In genomic region chr13:102913924-102914628, GRCh38 we compare ENCODE assay signal across 13 cellular contexts.
A peak's percentile ranks its signal among the peaks of the same experiment; 100 is the strongest.
DNase-seq lines count a peak whose midpoint lies in the region; ATAC-seq, FAIRE-seq and TF ChIP-seq lines count a peak whose summit lies in the region.
"Had no signal": no experiment of that assay in that cellular context is flagged by ENCODE, and none has a peak within 500 bp of the region (broad histone marks: within the 10 kb centered on the region; RNA-seq: fewer than 3 reads in every experiment).

No MANE protein-coding gene starts in this region.

- no peak for FAIRE-seq in K562 (lab: Jason Lieb, UNC)

- H4K20me1 ChIP-seq in K562 (replicated peaks; ENCODE audit: control insufficient read depth, insufficient read depth, low read length) (no peaks in the 10 kb centered on the region), Karpas-422 (ENCODE audit: insufficient read depth, low read depth, low read length) (no peaks in the 10 kb centered on the region)

- peaks cover 6% of the 10 kb centered on the region for H3K4me1 ChIP-seq in A673 (ENCODE audit: insufficient read depth, low read length, poor library complexity, severe bottlenecking)
- H3K4me1 ChIP-seq in K562 (replicated peaks in 1 of 2; ENCODE audit: control insufficient read depth in 2 of 2, insufficient read depth in 2 of 2, low read length in 2 of 2) = no peaks in the 10 kb centered on the region
- no peaks in the 10 kb centered on the region for H3K4me1 ChIP-seq in Karpas-422 (ENCODE audit: low read length)

- peak; percentile 79 for DNase-seq in A673 (ENCODE audit: low spot score)
- peak; percentile 50 for DNase-seq in M059J (ENCODE audit: low read depth)
- no peak for DNase-seq in K562 (ENCODE audit: extremely low read depth in 1 of 4, low spot score in 3 of 4)
- peak; percentile 32 for DNase-seq in inferior parietal cortex (ENCODE audit: extremely low spot score)
- DNase-seq in Karpas-422 = no peak
- DNase-seq: effector memory CD4-positive, alpha-beta T cell; immature natural killer cell; NCI-H526 treated with DMSO at 0.1 percent for 48 hours; nephron progenitor cell; stimulated activated naive B cell treated with anti-CD40 and anti-IgM and Interleukin-4, amounts not matched to agents 10 μg/mL and 1 μg/mL and 100 μg/mL, for 72 hours had no signal

- CTCF ChIA-PET in A673 (lab: Charles Lee) = no interaction called here
- CTCF ChIA-PET in K562 (lab: Yijun Ruan, JAX; ENCODE audit: low intra/inter-chr PET ratio) = no interaction called here

- H2AFZ ChIP-seq in K562 (ENCODE audit: low read depth, low read length) = no peak overlapping the region
- no peak overlapping the region for H2AFZ ChIP-seq in Karpas-422 (ENCODE audit: low read length)

- TF ChIP-seq RAD21 in K562 (CRISPR knock-in tag; conservative IDR thresholded peaks at IDR 0.05 in 1 of 2, IDR thresholded peaks at IDR 0.05 in 1 of 2) = no peak

- H3K36me3 ChIP-seq in A673 (ENCODE audit: insufficient read depth, low read length, poor library complexity, severe bottlenecking) = no peaks in the 10 kb centered on the region
- H3K36me3 ChIP-seq in K562 (ENCODE audit: control insufficient read depth, insufficient read depth, low read length) = no peaks in the 10 kb centered on the region
- no peaks in the 10 kb centered on the region for H3K36me3 ChIP-seq in Karpas-422 (ENCODE audit: insufficient read depth, low read length)

- no peak overlapping the region for H3K4me2 ChIP-seq in K562 (ENCODE audit: insufficient read depth, low read length)
- H3K4me2 ChIP-seq in Karpas-422 (ENCODE audit: low read depth, low read length, poor library complexity, severe bottlenecking) = no peak overlapping the region

- no peaks in the 10 kb centered on the region for H3K9me3 ChIP-seq in A673 (ENCODE audit: low read depth, low read length, poor library complexity, severe bottlenecking)
- H3K9me3 ChIP-seq in K562 (replicated peaks; ENCODE audit: control insufficient read depth, insufficient read depth, low read depth, low read length) = no peaks in the 10 kb centered on the region
- H3K9me3 ChIP-seq in Karpas-422 (ENCODE audit: low read length) = no peaks in the 10 kb centered on the region

- H3K4me3 ChIP-seq in A673 (ENCODE audit: low read depth, low read length, poor library complexity, severe bottlenecking) (no peak overlapping the region), K562 (no peak overlapping the region), Karpas-422 (ENCODE audit: low read length) (no peak overlapping the region)

- in situ Hi-C loops in K562 (cut with MboI) = no loop called here

- no peaks in the 10 kb centered on the region for H3K27me3 ChIP-seq in A673 (replicated peaks; ENCODE audit: insufficient read depth, low read depth, low read length, poor library complexity)
- no peaks in the 10 kb centered on the region for H3K27me3 ChIP-seq in K562 (ENCODE audit: control insufficient read depth in 2 of 2, insufficient read depth in 2 of 2, low read length in 2 of 2)
- H3K27me3 ChIP-seq in Karpas-422 (ENCODE audit: low read length) = no peaks in the 10 kb centered on the region

- no peak for TF ChIP-seq EP300 in K562 (IDR thresholded peaks at IDR 0.05; ENCODE audit: low read length)

- TF ChIP-seq POLR2A in K562 (conservative IDR thresholded peaks at IDR 0.05) = no peak

- H3K9me2 ChIP-seq in Karpas-422 (replicated peaks; ENCODE audit: insufficient read depth, low read length) = no peaks in the 10 kb centered on the region

- H3K79me2 ChIP-seq in K562 (ENCODE audit: control insufficient read depth, insufficient read depth, low read length) (no peaks in the 10 kb centered on the region), Karpas-422 (ENCODE audit: low read length) (no peaks in the 10 kb centered on the region)

- 0% methylated on average over 13 of the region's 14 CpGs for WGBS in K562 (ENCODE audit: insufficient coverage, low coverage, missing lambda C conversion rate)

- ATAC-seq in K562 = no peak
- ATAC-seq in GM21737 (IDR thresholded peaks at IDR 0.05; ENCODE audit: unreplicated experiment) = no peak
- ATAC-seq in HG02759 (IDR thresholded peaks at IDR 0.05; ENCODE audit: unreplicated experiment) = no peak
- ATAC-seq in HG02840 (IDR thresholded peaks at IDR 0.05; ENCODE audit: low FRiP score, unreplicated experiment) = no peak
- ATAC-seq: stimulated activated naive B cell treated with anti-CD40 and anti-IgM and Interleukin-4, amounts not matched to agents 10 μg/mL and 1 μg/mL and 100 μg/mL, for 72 hours had no signal

- no peak overlapping the region for H3K9ac ChIP-seq in K562 (ENCODE audit: insufficient read depth in 1 of 2, low read depth in 2 of 2, low read length in 2 of 2)
- H3K9ac ChIP-seq in Karpas-422 (ENCODE audit: low read length) = no peak overlapping the region

- POLR2A ChIA-PET in A673 (lab: Charles Lee; ENCODE audit: low non-redundant PET) = no interaction called here
- POLR2A ChIA-PET in K562 (lab: Yijun Ruan, JAX) = interaction anchor here (0.5 kb wide), 1 partner anchor 1348 kb away, joined by 3 read pairs; no protein-coding TSS in a partner anchor

- TF ChIP-seq CTCF in A673 (conservative IDR thresholded peaks at IDR 0.05; ENCODE audit: low read depth, low read length) = no peak
- no peak for TF ChIP-seq CTCF in K562 (IDR thresholded peaks at IDR 0.05 in 2 of 3, conservative IDR thresholded peaks at IDR 0.05 in 1 of 3; ENCODE audit: insufficient read depth in 2 of 3, low read depth in 1 of 3, low read length in 3 of 3)

- no peaks in the 10 kb centered on the region for H3K9me1 ChIP-seq in K562 (ENCODE audit: control insufficient read depth, insufficient read depth, low read length)

- intact Hi-C loops in A673 (cut with micrococcal nuclease; ENCODE audit: unreplicated experiment) = no loop called here
- intact Hi-C loops in K562 (cut with micrococcal nuclease) = no loop called here

- no TSS peak for BruUV-seq in A673 (replicated peaks; lab: Mats Ljungman, UMichigan)
- BruUV-seq in K562 (replicated peaks; lab: Mats Ljungman, UMichigan) = no TSS peak

- no peak overlapping the region for H3K27ac ChIP-seq in A673 (ENCODE audit: low read depth, low read length, poor library complexity, severe bottlenecking)
- no peak overlapping the region for H3K27ac ChIP-seq in K562 (ENCODE audit: extremely low read depth, low read depth, low read length)
- no peak overlapping the region for H3K27ac ChIP-seq in Karpas-422 (ENCODE audit: low read length)

TF ChIP-seq in K562, 482 proteins besides CTCF, POLR2A, EP300 and RAD21:
- TF ChIP-seq MAFK (IDR thresholded peaks at IDR 0.05; ENCODE audit: low read length) (peak; percentile 25; the same call in 1 of the 2 replicates), FOXP1 (CRISPR knock-in tag; IDR thresholded peaks at IDR 0.05) (no peak)
TF ChIP-seq in K562: peak in this region for 1.

Comparison
In these comparisons a context has a peak if more than half of its experiments do, and no peak if none do; other contexts are left out.
1. DNase-seq: peak in A673 (single experiment), M059J (single experiment) and inferior parietal cortex (single experiment); none in K562 (0 of 4) and Karpas-422 (single experiment).